Comparison of ENCODE assay signal across 15 cellular contexts in genomic region chr1:43538969-43539368, GRCh38.
"Had no signal": no experiment of that assay in that cellular context is flagged by ENCODE, and none has a peak within 500 bp of the region (broad histone marks: within the 10 kb centered on the region; RNA-seq: fewer than 3 reads in every experiment).

No MANE protein-coding gene starts in this region.

- H3K4me1 ChIP-seq: SJCRH30 had no signal

- H3K27ac Mint-ChIP-seq: activated CD4-positive, alpha-beta memory T cell treated with anti-CD3 and anti-CD28 coated beads, Interleukin-2, amount 10 ng/mL, durations not matched to agents 7 days and 5 days; activated CD4-positive, alpha-beta T cell treated with anti-CD3 and anti-CD28 coated beads for 36 hours; activated naive CD8-positive, alpha-beta T cell treated with anti-CD3 and anti-CD28 coated beads for 36 hours; natural killer cell treated with Interleukin-12 subunit alpha and Interleukin-12 subunit beta and Interleukin-15 and Interleukin-18, amount 100 ng/mL, for 72 hours; stimulated activated effector memory CD8-positive, alpha-beta T cell treated with anti-CD3 and anti-CD28 coated beads, Interleukin-12 subunit alpha, Interleukin-12 subunit beta, amount 100 ng/mL, for 72 hours had no signal

- H3K36me3 ChIP-seq: brain microvascular endothelial cell, tibial artery had no signal

- H3K9me3 Mint-ChIP-seq: activated CD4-positive, alpha-beta memory T cell treated with anti-CD3 and anti-CD28 coated beads, Interleukin-2, amount 10 ng/mL, durations not matched to agents 7 days and 5 days; activated naive CD8-positive, alpha-beta T cell treated with anti-CD3 and anti-CD28 coated beads for 36 hours; natural killer cell treated with Interleukin-12 subunit alpha and Interleukin-12 subunit beta and Interleukin-15 and Interleukin-18, amount 100 ng/mL, for 72 hours; stimulated activated effector memory CD8-positive, alpha-beta T cell treated with anti-CD3 and anti-CD28 coated beads, Interleukin-12 subunit alpha, Interleukin-12 subunit beta, amount 100 ng/mL, for 72 hours had no signal

- H3K27me3 Mint-ChIP-seq: activated naive CD8-positive, alpha-beta T cell treated with anti-CD3 and anti-CD28 coated beads for 36 hours had no signal

- H3K4me1 Mint-ChIP-seq: activated CD4-positive, alpha-beta memory T cell treated with anti-CD3 and anti-CD28 coated beads, Interleukin-2, amount 10 ng/mL, durations not matched to agents 7 days and 5 days; activated CD4-positive, alpha-beta T cell treated with anti-CD3 and anti-CD28 coated beads for 36 hours; stimulated activated effector memory CD8-positive, alpha-beta T cell treated with anti-CD3 and anti-CD28 coated beads, Interleukin-12 subunit alpha, Interleukin-12 subunit beta, amount 100 ng/mL, for 72 hours had no signal

- H3K36me3 Mint-ChIP-seq: activated naive CD8-positive, alpha-beta T cell treated with anti-CD3 and anti-CD28 coated beads for 36 hours; natural killer cell treated with Interleukin-12 subunit alpha and Interleukin-12 subunit beta and Interleukin-15 and Interleukin-18, amount 100 ng/mL, for 72 hours; stimulated activated effector memory CD8-positive, alpha-beta T cell treated with anti-CD3 and anti-CD28 coated beads, Interleukin-12 subunit alpha, Interleukin-12 subunit beta, amount 100 ng/mL, for 72 hours had no signal

- H3K9me3 ChIP-seq: SJCRH30, tibial artery had no signal

- DNase-seq: activated CD4-positive, alpha-beta memory T cell treated with anti-CD3 and anti-CD28 coated beads, Interleukin-2, amount 10 ng/mL, durations not matched to agents 7 days and 5 days; activated CD4-positive, alpha-beta T cell treated with anti-CD3 and anti-CD28 coated beads for 36 hours; activated effector memory CD4-positive, alpha-beta T cell treated with anti-CD3 and anti-CD28 coated beads, Interleukin-2, amount 50 U/mL, for 16 hours; activated naive CD8-positive, alpha-beta T cell treated with anti-CD3 and anti-CD28 coated beads for 36 hours; activated T-cell treated with anti-CD3 and anti-CD28 coated beads, Interleukin-2, amount 50 U/mL, for 48 hours; anterior cingulate cortex; brain microvascular endothelial cell; foreskin keratinocyte; SJCRH30; stimulated activated CD4-positive, alpha-beta T cell treated with anti-CD3 and anti-CD28 coated beads, Interleukin-1b, Interleukin-23, amount 100 ng/mL, for 48 hours; T-helper 2 cell; tibial artery had no signal

- H3K4me3 ChIP-seq: SJCRH30, tibial artery had no signal

- H3K27me3 ChIP-seq: brain microvascular endothelial cell, foreskin keratinocyte, SJCRH30, tibial artery had no signal

- H3K27ac ChIP-seq: brain microvascular endothelial cell, foreskin keratinocyte, SJCRH30 had no signal

- ATAC-seq: activated CD4-positive, alpha-beta T cell treated with anti-CD3 and anti-CD28 coated beads for 36 hours; foreskin keratinocyte; sciatic nerve had no signal

- H3K4me3 Mint-ChIP-seq: activated CD4-positive, alpha-beta memory T cell treated with anti-CD3 and anti-CD28 coated beads, Interleukin-2, amount 10 ng/mL, durations not matched to agents 7 days and 5 days; activated CD4-positive, alpha-beta T cell treated with anti-CD3 and anti-CD28 coated beads for 36 hours; activated naive CD8-positive, alpha-beta T cell treated with anti-CD3 and anti-CD28 coated beads for 36 hours; natural killer cell treated with Interleukin-12 subunit alpha and Interleukin-12 subunit beta and Interleukin-15 and Interleukin-18, amount 100 ng/mL, for 72 hours; stimulated activated effector memory CD8-positive, alpha-beta T cell treated with anti-CD3 and anti-CD28 coated beads, Interleukin-12 subunit alpha, Interleukin-12 subunit beta, amount 100 ng/mL, for 72 hours had no signal
